Comparison of ENCODE assay signal across 8 cellular contexts in the genomic region with DNA sequence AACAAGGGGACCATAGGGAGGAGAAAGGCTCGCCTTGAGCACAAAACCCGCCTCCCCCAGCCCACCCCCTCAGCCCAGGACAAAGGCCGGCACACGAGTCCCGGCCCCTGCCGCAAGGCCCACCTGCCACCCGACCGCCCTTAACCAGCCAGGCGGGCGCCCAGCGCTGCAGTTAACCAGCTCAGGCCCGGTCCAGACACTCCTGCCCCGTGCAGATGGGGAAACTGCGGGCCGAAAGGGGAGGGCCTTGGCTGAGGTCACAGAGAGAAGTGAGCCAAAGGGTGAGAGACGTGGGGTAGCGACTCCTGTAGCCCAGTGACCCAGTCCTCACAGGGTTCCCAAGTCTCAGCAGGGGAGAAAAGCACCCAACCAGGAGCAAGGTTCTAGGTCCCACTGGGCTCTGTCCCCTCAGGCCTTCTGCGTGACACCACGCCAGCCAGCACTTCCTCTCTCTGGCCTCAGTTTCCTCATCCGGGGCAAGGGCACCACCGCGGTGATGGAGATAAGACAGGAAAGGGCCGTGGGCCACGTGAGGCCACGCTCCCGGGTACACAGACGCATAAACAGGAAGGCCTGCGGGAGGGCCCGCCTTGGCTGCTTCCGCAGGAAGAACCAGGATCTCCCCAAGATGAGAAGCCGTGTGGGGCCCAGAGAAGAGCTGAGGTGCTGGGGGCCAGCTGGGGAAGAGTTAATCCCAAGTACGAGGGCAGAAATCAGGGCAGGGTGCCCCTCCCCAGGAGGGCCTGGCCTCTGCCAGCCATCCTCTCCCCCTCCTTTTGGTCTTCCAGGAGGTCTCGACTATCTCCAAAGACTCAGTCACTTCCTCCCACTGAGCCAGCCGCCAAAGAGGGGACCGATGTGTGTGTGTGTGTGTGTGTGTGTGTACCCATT. TPM values are rescaled to one million over a fixed set of nuclear protein-coding genes. Genes with fewer than 3 reads are reported as not detected.
DNase-seq lines count a peak whose midpoint lies in the region; ATAC-seq, FAIRE-seq and TF ChIP-seq lines count a peak whose summit lies in the region.

No MANE protein-coding gene starts in this region.

- ATAC-seq in HG03139 (IDR thresholded peaks at IDR 0.05; ENCODE audit: unreplicated experiment): no peak
- no peak for ATAC-seq in GM18858 (IDR thresholded peaks at IDR 0.05; ENCODE audit: unreplicated experiment)

- in situ Hi-C loops in GM13976 (cut with MboI; ENCODE audit: low sequenced_read_pairs, unreplicated experiment): no loop called here

- peak; percentile 86 for DNase-seq in GM13976 (ENCODE audit: low spot score)
- DNase-seq in MV-4-11 (lab: John Stamatoyannopoulos, UW): peak; percentile 92
- peak; percentile 64 for DNase-seq in activated CD8-positive, alpha-beta memory T cell treated with anti-CD3 and anti-CD28 coated beads, Interleukin-2, amount 50 U/mL, for 24 hours (ENCODE audit: extremely low read depth)
- peak; percentile 60 for DNase-seq in glutamatergic neuron
- peak; percentile 57 for DNase-seq in small intestine
- no peak for DNase-seq in cortex of kidney (lab: John Stamatoyannopoulos, UW)

- no peaks in the 10 kb centered on the region for H3K9me3 ChIP-seq in small intestine (ENCODE audit: control insufficient read depth, low read depth)

- H3K9me3 Mint-ChIP-seq in glutamatergic neuron (ENCODE audit: unreplicated experiment): peaks cover 10% of the 10 kb centered on the region

- H3K27me3 ChIP-seq in small intestine (ENCODE audit: control insufficient read depth in 2 of 2, insufficient read depth in 2 of 2, low read length in 2 of 2): no peaks in the 10 kb centered on the region

- no peak for TF ChIP-seq CTCF in GM13976 (IDR thresholded peaks at IDR 0.05; ENCODE audit: borderline replicate concordance, control extremely low read depth, extremely low read depth, insufficient read depth, missing control alignments)
- TF ChIP-seq CTCF in glutamatergic neuron (IDR thresholded peaks at IDR 0.05; ENCODE audit: partially characterized antibody, unreplicated experiment): no peak

- H3K27ac Mint-ChIP-seq in glutamatergic neuron (ENCODE audit: unreplicated experiment): peak overlapping the region; percentile 77

- peaks cover 16% of the 10 kb centered on the region for H3K27me3 Mint-ChIP-seq in glutamatergic neuron (ENCODE audit: unreplicated experiment)

- H3K27ac ChIP-seq in small intestine (ENCODE audit: low read depth in 1 of 2, low read length in 1 of 2): peak overlapping the region; percentile 41 to 84

- WGBS in small intestine, 3 donors: 39 to 56% (median 54%) methylated on average over 28 to 35 of the region's 35 CpGs

- no peak for FAIRE-seq in small intestine (lab: Jason Lieb, UNC)

- H3K4me3 Mint-ChIP-seq in glutamatergic neuron (ENCODE audit: unreplicated experiment): peak overlapping the region; percentile 61

- H3K4me3 ChIP-seq in small intestine (ENCODE audit: low read depth in 1 of 2, low read length in 2 of 2): peak overlapping the region; percentile 36 to 60

- H3K4me1 Mint-ChIP-seq in glutamatergic neuron (ENCODE audit: low read depth, unreplicated experiment): peaks cover 39% of the 10 kb centered on the region

- H3K36me3 Mint-ChIP-seq in glutamatergic neuron (ENCODE audit: unreplicated experiment): no peaks in the 10 kb centered on the region

- peaks cover 0 to under 1% of the 10 kb centered on the region in 2 donors for H3K36me3 ChIP-seq in small intestine (ENCODE audit: control insufficient read depth in 2 of 2, insufficient read depth in 2 of 2, low read length in 2 of 2)

- H3K4me1 ChIP-seq in small intestine (ENCODE audit: control insufficient read depth in 2 of 2, insufficient read depth in 1 of 2, low read depth in 1 of 2, low read length in 1 of 2): no peaks in the 10 kb centered on the region

RNA-seq across cellular contexts. Expression of gene MFNG, which starts 1.8 kb away (rescaled TPM):
- 61.1 TPM for total RNA-seq in glutamatergic neuron (ENCODE audit: unreplicated experiment)
- polyA plus RNA-seq in small intestine: 10 to 100 TPM; 19.2 to 21.3 (median 20.5) TPM

RNA-seq across cellular contexts. Expression of gene CARD10, which starts 34.9 kb away (rescaled TPM):
- 2.7 TPM for total RNA-seq in glutamatergic neuron (ENCODE audit: unreplicated experiment)
- polyA plus RNA-seq in small intestine: 100 to 1,000 TPM in 2 of 3 donors, 10 to 100 TPM in 1; 48.2 to 129 (median 129) TPM

RNA-seq across cellular contexts. Expression of gene ELFN2, which starts 57.1 kb away (rescaled TPM):
- 7.3 TPM for total RNA-seq in glutamatergic neuron (ENCODE audit: unreplicated experiment)
- under 1 TPM in 1 of 3 donors, not detected in 2; 0.16 TPM for polyA plus RNA-seq in small intestine
